ENCODE assay signal across 1 cellular context in the genomic region with DNA sequence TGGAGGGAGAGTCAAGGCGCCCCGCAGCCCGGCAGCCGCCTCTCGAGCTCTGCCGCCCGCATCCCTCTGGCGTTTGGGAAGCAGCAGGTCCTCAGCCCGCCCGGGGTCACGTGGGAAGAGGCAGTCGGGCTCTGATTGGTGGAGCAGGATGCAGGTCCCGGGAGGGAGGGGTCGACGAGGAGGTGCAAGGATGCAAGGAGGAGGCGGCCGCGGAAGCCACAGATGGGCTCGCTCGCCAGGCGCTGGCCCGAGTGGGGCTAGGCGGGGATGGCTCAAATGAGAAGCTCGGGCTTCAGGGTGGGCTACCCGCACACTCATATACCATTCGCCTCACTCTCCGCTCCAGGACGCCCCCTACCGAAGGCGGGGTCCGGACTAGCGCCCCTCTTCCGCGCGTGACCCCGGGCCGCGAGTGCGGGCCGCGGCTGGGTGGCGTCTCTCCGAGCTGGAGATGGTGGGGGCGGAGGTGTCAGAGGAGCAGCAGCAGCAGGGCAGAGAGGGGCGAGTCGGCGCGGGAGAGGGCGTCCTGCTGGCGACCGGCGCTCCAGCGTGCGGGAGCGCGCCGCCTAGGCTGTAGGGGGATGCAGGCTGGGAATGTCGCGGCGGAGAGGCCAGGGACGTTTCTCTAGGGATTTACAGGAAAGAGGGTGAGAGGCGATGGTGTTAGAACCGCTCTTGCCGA.
TF ChIP-seq lines count a peak whose summit lies in the region.

A gene with protein sequence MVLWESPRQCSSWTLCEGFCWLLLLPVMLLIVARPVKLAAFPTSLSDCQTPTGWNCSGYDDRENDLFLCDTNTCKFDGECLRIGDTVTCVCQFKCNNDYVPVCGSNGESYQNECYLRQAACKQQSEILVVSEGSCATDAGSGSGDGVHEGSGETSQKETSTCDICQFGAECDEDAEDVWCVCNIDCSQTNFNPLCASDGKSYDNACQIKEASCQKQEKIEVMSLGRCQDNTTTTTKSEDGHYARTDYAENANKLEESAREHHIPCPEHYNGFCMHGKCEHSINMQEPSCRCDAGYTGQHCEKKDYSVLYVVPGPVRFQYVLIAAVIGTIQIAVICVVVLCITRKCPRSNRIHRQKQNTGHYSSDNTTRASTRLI (minus strand): TSS at position 68 of the 682 bp plus-strand sequence. CDS start 409 bp downstream, outside the sequence.

TF ChIP-seq in WTC11, 78 proteins besides CTCF, POLR2A, EP300 and RAD21 (continued from another document):
- TF ChIP-seq HMGA2 (CRISPR knock-in tag; IDR thresholded peaks at IDR 0.05) (no peak), MYBL2 (CRISPR knock-in tag; IDR thresholded peaks at IDR 0.05) (peak; percentile 55; the same call in 1 of the 2 replicates), EMX1 (CRISPR knock-in tag; IDR thresholded peaks at IDR 0.05) (no peak), FOXK1 (CRISPR knock-in tag; IDR thresholded peaks at IDR 0.05) (0 out of 2 replicates have a peak, but pooled peaks have one; percentile 6), SP1 (CRISPR knock-in tag; conservative IDR thresholded peaks at IDR 0.05) (peak; percentile 63; the same call in 1 of the 2 replicates)
